30 cellular contexts compared by ENCODE assay signal in the genomic region with DNA sequence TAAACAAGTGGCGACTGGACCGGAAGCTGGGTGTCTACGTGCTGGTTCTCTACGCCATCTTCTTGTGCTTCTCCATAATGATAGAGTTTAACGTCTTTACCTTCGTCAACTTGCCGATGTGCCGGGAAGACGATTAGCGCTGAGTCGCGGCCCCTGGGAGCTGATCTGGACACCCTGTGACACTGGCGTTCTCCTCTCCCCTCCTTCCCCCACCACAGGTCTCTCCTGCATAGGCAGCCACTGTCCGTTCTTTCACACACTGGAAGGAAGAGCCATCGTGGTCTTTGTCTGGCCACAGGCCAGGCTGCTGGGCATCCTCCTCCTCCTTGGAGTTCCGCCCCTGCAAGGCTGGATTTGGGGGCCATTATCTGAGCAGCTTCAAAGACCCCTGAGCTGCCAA. TPM values are rescaled to one million over a fixed set of nuclear protein-coding genes. Genes with fewer than 3 reads are reported as not detected.
"Had no signal": no experiment of that assay in that cellular context is flagged by ENCODE, and none has a peak within 500 bp of the region (broad histone marks: within the 10 kb centered on the region; RNA-seq: fewer than 3 reads in every experiment).

No MANE protein-coding gene starts in this region.

- H3K27ac ChIP-seq: ascending aorta, body of pancreas, SJCRH30, VCaP had no signal

- H3K36me3 ChIP-seq: ascending aorta, SJCRH30 had no signal

- H3K9ac ChIP-seq: SK-N-SH had no signal

- H3K4me1 ChIP-seq: ascending aorta, body of pancreas, SJCRH30 had no signal

- H3K4me3 Mint-ChIP-seq: activated CD4-positive, alpha-beta memory T cell treated with anti-CD3 and anti-CD28 coated beads for 36 hours; activated CD4-positive, alpha-beta T cell treated with anti-CD3 and anti-CD28 coated beads, Interleukin-2, amount 10 ng/mL, durations not matched to agents 7 days and 5 days; activated naive CD8-positive, alpha-beta T cell treated with anti-CD3 and anti-CD28 coated beads, Interleukin-2, amount 50 U/mL, for 24 hours; activated T-cell treated with anti-CD3 and anti-CD28 coated beads, Interleukin-2, amount 50 U/mL, for 24 hours; activated T-helper 1 cell treated with anti-CD3 and anti-CD28 coated beads, Interleukin-12 subunit alpha, Interleukin-12 subunit beta, Interleukin-2, Interleukin-4 antibody, amounts not matched to agents 30 ng/mL and 10 ng/mL and 1 ng/mL, durations not matched to agents 14 hours and 24 hours and 36 hours had no signal

- H3K4me1 Mint-ChIP-seq: activated CD4-positive, alpha-beta T cell treated with anti-CD3 and anti-CD28 coated beads, Interleukin-2, amount 10 ng/mL, durations not matched to agents 7 days and 5 days had no signal

- H3K9me3 ChIP-seq: ascending aorta, body of pancreas, SJCRH30, SK-N-SH had no signal

- ATAC-seq: activated naive CD4-positive, alpha-beta T cell treated with anti-CD3 and anti-CD28 coated beads, Interleukin-2, amount 50 U/mL, for 72 hours; activated naive CD8-positive, alpha-beta T cell treated with anti-CD3 and anti-CD28 coated beads, Interleukin-2, amount 50 U/mL, for 24 hours; body of pancreas; Panc1 had no signal

- DNase-seq: activated CD4-positive, alpha-beta memory T cell treated with anti-CD3 and anti-CD28 coated beads for 36 hours; activated CD4-positive, alpha-beta T cell treated with anti-CD3 and anti-CD28 coated beads, Interleukin-2, amount 10 ng/mL, durations not matched to agents 7 days and 5 days; activated CD4-positive, CD25-positive, alpha-beta regulatory T cell; activated effector memory CD4-positive, alpha-beta T cell treated with Interleukin-2 at 50 U/mL for 16 hours; activated naive CD4-positive, alpha-beta T cell; activated naive CD8-positive, alpha-beta T cell treated with anti-CD3 and anti-CD28 coated beads, Interleukin-2, amount 50 U/mL, for 24 hours; activated T-cell treated with anti-CD3 and anti-CD28 coated beads, Interleukin-2, amount 50 U/mL, for 24 hours; amniotic stem cell; body of pancreas; central memory CD4-positive, alpha-beta T cell; KG1; NCI-H1092; NCI-H1417; NCI-H2029; NCI-H2107; NCI-H345; NCI-H510A; NCI-H526 treated with DMSO at 0.1 percent for 48 hours; NCI-H82; OCI-M1; Right ventricle myocardium superior; RPMI8226; SJCRH30; SK-N-SH; T-helper 1 cell had no signal

- H3K4me3 ChIP-seq: ascending aorta, body of pancreas, SJCRH30 had no signal

- H3K27me3 Mint-ChIP-seq: activated CD4-positive, alpha-beta memory T cell treated with anti-CD3 and anti-CD28 coated beads for 36 hours; activated CD4-positive, alpha-beta T cell treated with anti-CD3 and anti-CD28 coated beads, Interleukin-2, amount 10 ng/mL, durations not matched to agents 7 days and 5 days; activated T-cell treated with anti-CD3 and anti-CD28 coated beads, Interleukin-2, amount 50 U/mL, for 24 hours had no signal

- H3K27ac Mint-ChIP-seq: activated CD4-positive, alpha-beta memory T cell treated with anti-CD3 and anti-CD28 coated beads for 36 hours; activated CD4-positive, alpha-beta T cell treated with anti-CD3 and anti-CD28 coated beads, Interleukin-2, amount 10 ng/mL, durations not matched to agents 7 days and 5 days; activated naive CD4-positive, alpha-beta T cell treated with anti-CD3 and anti-CD28 coated beads, Interleukin-2, amount 50 U/mL, for 72 hours; activated naive CD8-positive, alpha-beta T cell treated with anti-CD3 and anti-CD28 coated beads, Interleukin-2, amount 50 U/mL, for 24 hours; activated T-cell treated with anti-CD3 and anti-CD28 coated beads, Interleukin-2, amount 50 U/mL, for 24 hours; activated T-helper 1 cell treated with anti-CD3 and anti-CD28 coated beads, Interleukin-12 subunit alpha, Interleukin-12 subunit beta, Interleukin-2, Interleukin-4 antibody, amounts not matched to agents 30 ng/mL and 10 ng/mL and 1 ng/mL, durations not matched to agents 14 hours and 24 hours and 36 hours had no signal

- H3K27me3 ChIP-seq: ascending aorta, body of pancreas, SJCRH30 had no signal

- H3K4me2 ChIP-seq: SK-N-SH had no signal

- H3K36me3 Mint-ChIP-seq: activated CD4-positive, alpha-beta memory T cell treated with anti-CD3 and anti-CD28 coated beads for 36 hours; activated naive CD4-positive, alpha-beta T cell treated with anti-CD3 and anti-CD28 coated beads, Interleukin-2, amount 50 U/mL, for 72 hours had no signal

- H3K9me3 Mint-ChIP-seq: activated CD4-positive, alpha-beta memory T cell treated with anti-CD3 and anti-CD28 coated beads for 36 hours; activated CD4-positive, alpha-beta T cell treated with anti-CD3 and anti-CD28 coated beads, Interleukin-2, amount 10 ng/mL, durations not matched to agents 7 days and 5 days; activated naive CD4-positive, alpha-beta T cell treated with anti-CD3 and anti-CD28 coated beads, Interleukin-2, amount 50 U/mL, for 72 hours; activated naive CD8-positive, alpha-beta T cell treated with anti-CD3 and anti-CD28 coated beads, Interleukin-2, amount 50 U/mL, for 24 hours; activated T-cell treated with anti-CD3 and anti-CD28 coated beads, Interleukin-2, amount 50 U/mL, for 24 hours; activated T-helper 1 cell treated with anti-CD3 and anti-CD28 coated beads, Interleukin-12 subunit alpha, Interleukin-12 subunit beta, Interleukin-2, Interleukin-4 antibody, amounts not matched to agents 30 ng/mL and 10 ng/mL and 1 ng/mL, durations not matched to agents 14 hours and 24 hours and 36 hours had no signal

RNA-seq across cellular contexts. Expression of gene RIN3, which starts 20.1 kb away (rescaled TPM):
- total RNA-seq: SJCRH30 had no signal
